8 cellular contexts compared by ENCODE assay signal in the genomic region with DNA sequence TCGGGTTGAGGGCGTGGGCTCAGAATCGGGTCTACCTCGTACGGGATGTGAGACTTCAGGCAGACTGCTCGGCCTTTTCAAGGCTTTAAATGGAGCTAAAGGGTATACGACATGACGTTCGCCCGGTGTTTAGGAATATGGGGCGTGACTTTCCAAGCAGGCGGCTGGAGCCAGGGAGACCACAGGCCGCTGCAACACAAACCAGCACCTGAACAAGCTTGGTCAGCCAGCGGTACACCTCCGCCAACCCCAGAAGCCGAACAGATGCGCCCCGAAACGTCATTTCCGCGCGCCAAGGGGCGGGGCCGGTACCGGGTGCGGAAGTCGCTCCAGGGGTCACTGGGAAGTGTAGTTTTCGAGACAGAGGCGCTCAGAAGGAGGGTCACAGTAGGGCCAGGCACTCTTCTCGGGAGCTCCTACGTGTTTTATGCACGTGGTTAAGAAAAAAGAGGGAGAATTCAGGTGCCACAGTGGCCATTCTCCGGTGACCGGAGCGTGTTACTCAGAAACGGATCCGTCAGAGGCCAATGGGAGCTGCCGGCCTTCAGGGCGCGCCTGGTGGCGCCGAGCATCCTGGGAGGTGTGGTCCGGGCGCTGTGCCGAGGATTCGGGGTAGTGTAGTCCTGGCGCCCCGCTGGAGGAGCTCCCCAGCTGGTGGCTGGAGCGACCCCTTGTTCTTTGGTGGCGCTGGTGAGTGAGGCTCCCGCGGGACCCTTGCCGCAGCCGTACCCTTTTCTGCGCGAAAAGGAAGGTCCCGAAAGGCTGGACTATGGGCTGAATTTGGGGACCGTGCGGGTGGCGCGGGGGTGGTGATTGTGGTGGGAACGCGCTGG.
DNase-seq lines count a peak whose midpoint lies in the region; TF ChIP-seq lines count a peak whose summit lies in the region.

A gene (plus strand): TSS at position 613 of the 833 bp plus-strand sequence. CDS start 17,160 bp downstream, outside the sequence.

- no peak for TF ChIP-seq CTCF in GM20000 (IDR thresholded peaks at IDR 0.05; ENCODE audit: extremely low read depth, missing control alignments)

- DNase-seq in COR-L47 (lab: John Stamatoyannopoulos, UW) (peak; percentile 91), GM20000 (ENCODE audit: low spot score) (peak; percentile 88), HS-5 (ENCODE audit: low read depth) (peak; percentile 86), NK-92 (lab: John Stamatoyannopoulos, UW; ENCODE audit: unreplicated experiment) (peak; percentile 58), medulla oblongata (ENCODE audit: extremely low spot score) (peak; percentile 97)
- peak; percentile 100 for DNase-seq in activated CD8-positive, alpha-beta memory T cell treated with anti-CD3 and anti-CD28 coated beads for 24 hours
- DNase-seq in effector CD8-positive, alpha-beta T cell (lab: John Stamatoyannopoulos, UW), result peak; percentile 93
- peak; percentile 90 to 94 (median 92) for DNase-seq in stimulated activated CD4-positive, alpha-beta T cell treated with anti-CD3 and anti-CD28 coated beads, TNF-alpha, amount 100 ng/mL, for 48 hours (ENCODE audit: low read depth in 3 of 3)

Comparison
In these comparisons a context has a peak if more than half of its experiments do, and no peak if none do; other contexts are left out.
1. Peak in every context shown above with its lines: DNase-seq.